In the genomic region with DNA sequence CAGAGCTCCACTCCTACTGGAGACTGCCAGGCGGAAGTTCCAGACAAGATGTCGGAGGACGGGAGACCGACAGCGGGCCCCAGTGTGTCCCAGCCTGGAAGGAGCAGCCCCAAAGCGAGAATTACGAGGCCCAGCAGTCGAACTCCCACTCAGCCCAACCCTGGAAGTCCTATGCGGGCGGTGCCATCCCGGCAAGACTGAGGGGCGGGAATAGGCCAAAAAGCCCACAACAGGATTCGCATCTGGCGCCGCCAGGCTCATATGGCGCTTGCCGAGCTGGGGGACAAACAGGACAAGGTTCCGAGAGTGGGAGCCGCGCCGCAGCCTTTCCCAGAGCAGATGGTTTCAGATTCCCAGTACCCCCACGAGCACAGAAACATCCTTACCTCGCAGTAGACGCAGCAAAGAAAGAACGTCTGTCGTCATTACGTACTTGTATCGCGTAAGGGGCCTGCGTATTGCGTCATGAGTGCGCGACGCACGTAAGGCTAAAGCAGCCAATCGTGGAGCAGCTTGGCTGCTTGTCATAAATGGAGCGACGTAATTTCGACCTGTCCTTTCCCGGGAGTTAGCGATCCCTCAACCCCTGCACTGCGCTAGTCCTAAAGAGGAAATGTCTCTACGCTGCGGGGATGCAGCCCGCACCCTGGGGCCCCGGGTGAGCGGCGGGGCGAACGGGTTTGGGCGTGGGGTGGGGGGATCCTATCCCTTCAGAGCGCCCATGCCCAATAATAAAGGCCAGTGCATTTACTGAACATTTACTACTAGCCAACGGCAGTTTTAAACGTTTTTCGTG, we compare ENCODE assay signal across 8 cellular contexts. TPM values are rescaled to one million over a fixed set of nuclear protein-coding genes. Genes with fewer than 3 reads are reported as not detected.
DNase-seq lines count a peak whose midpoint lies in the region; ATAC-seq and TF ChIP-seq lines count a peak whose summit lies in the region.

A gene (plus strand): TSS at position 552 of the 796 bp plus-strand sequence. CDS start 62 bp downstream, at position 614.
A gene (minus strand): TSS at position 418 of the 796 bp plus-strand sequence. CDS start 483 bp downstream, outside the sequence.

- intact Hi-C loops in dendritic cell treated with granulocyte-macrophage colony-stimulating factor and Interleukin-4, amounts not matched to agents 40 ng/mL and 50 ng/mL, for 4 days (cut with micrococcal nuclease) = loop anchor here (2.0 to 5.0 kb wide), 3 partner anchors 69 to 179 kb away; a partner anchor contains a TSS

- H3K27ac Mint-ChIP-seq in dendritic cell treated with granulocyte-macrophage colony-stimulating factor and Interleukin-4, amounts not matched to agents 40 ng/mL and 50 ng/mL, for 4 days = peak within 1 kb of the TSS; percentile 99

- H3K9me3 Mint-ChIP-seq in dendritic cell treated with granulocyte-macrophage colony-stimulating factor and Interleukin-4, amounts not matched to agents 40 ng/mL and 50 ng/mL, for 4 days = no peaks in the 10 kb centered on the region

- H3K27me3 Mint-ChIP-seq in dendritic cell treated with granulocyte-macrophage colony-stimulating factor and Interleukin-4, amounts not matched to agents 40 ng/mL and 50 ng/mL, for 4 days = no peaks in the 10 kb centered on the region

- peaks cover 15% of the 10 kb centered on the region for H3K4me1 Mint-ChIP-seq in dendritic cell treated with granulocyte-macrophage colony-stimulating factor and Interleukin-4, amounts not matched to agents 40 ng/mL and 50 ng/mL, for 4 days (ENCODE audit: low read depth)

- ATAC-seq in GM19395 (IDR thresholded peaks at IDR 0.05; ENCODE audit: unreplicated experiment) = peak; percentile 87
- ATAC-seq in HG03565 (IDR thresholded peaks at IDR 0.05; ENCODE audit: unreplicated experiment) = peak; percentile 87
- peak; percentile 89 for ATAC-seq in left lobe of liver

- peak; percentile 97 for DNase-seq in NCI-H774 (lab: John Stamatoyannopoulos, UW)
- DNase-seq in activated CD4-positive, alpha-beta T cell treated with anti-CD3 and anti-CD28 coated beads, Interleukin-2, amount 50 U/mL, for 4 hours = peak; percentile 89 to 92
- peak; percentile 97 for DNase-seq in left lobe of liver (ENCODE audit: low spot score)
- peak; percentile 90 for DNase-seq in stimulated activated CD4-positive, alpha-beta T cell treated with anti-CD3 and anti-CD28 coated beads, Interleukin-2, amount 100 ng/mL, for 4 hours (ENCODE audit: low read depth)

- peak within 1 kb of the TSS; percentile 92 for H3K27ac ChIP-seq in C4-2B

- peaks cover 67% of the 10 kb centered on the region for H3K36me3 Mint-ChIP-seq in dendritic cell treated with granulocyte-macrophage colony-stimulating factor and Interleukin-4, amounts not matched to agents 40 ng/mL and 50 ng/mL, for 4 days (ENCODE audit: low read depth)

- peak within 1 kb of the TSS; percentile 94 for H3K4me3 Mint-ChIP-seq in dendritic cell treated with granulocyte-macrophage colony-stimulating factor and Interleukin-4, amounts not matched to agents 40 ng/mL and 50 ng/mL, for 4 days

- no peak for TF ChIP-seq CTCF in C4-2B (conservative IDR thresholded peaks at IDR 0.05)

RNA-seq across cellular contexts. Expression of the first gene that starts in this region (rescaled TPM):
- total RNA-seq in left lobe of liver = 13.7 TPM

RNA-seq across cellular contexts. Expression of the second gene that starts in this region (rescaled TPM):
- 364 TPM for total RNA-seq in left lobe of liver

Comparison
In these comparisons a context has a peak if more than half of its experiments do, and no peak if none do; other contexts are left out.
1. Peak in every context shown above with its lines: DNase-seq, ATAC-seq and H3K27ac ChIP-seq.